Comparison of ENCODE assay signal across 26 cellular contexts in genomic region chr4:883377-884095, GRCh38. TPM values are rescaled to one million over a fixed set of nuclear protein-coding genes. Genes with fewer than 3 reads are reported as not detected.
"Had no signal": no experiment of that assay in that cellular context is flagged by ENCODE, and none has a peak within 500 bp of the region (broad histone marks: within the 10 kb centered on the region; RNA-seq: fewer than 3 reads in every experiment).

No MANE protein-coding gene starts in this region.

- H3K4me2 ChIP-seq: hepatocyte had no signal

- H3K27me3 ChIP-seq: hepatocyte, pancreas, thyroid gland, transverse colon, upper lobe of left lung, vagina had no signal

- H3K27ac ChIP-seq: hepatocyte, left ventricle myocardium inferior, pancreas, prostate gland, skin epidermis, thyroid gland, transverse colon, upper lobe of left lung, vagina had no signal

- DNase-seq: islet precursor cell; left ventricle myocardium inferior; midbrain; mucosa of descending colon; naive thymus-derived CD4-positive, alpha-beta T cell; nucleus accumbens; right cardiac atrium; stimulated activated CD4-positive, alpha-beta T cell treated with anti-CD3 and anti-CD28 coated beads, Interleukin-12 subunit alpha, Interleukin-12 subunit beta, amount 100 ng/mL, for 4 hours; stimulated activated CD4-positive, alpha-beta T cell treated with anti-CD3 and anti-CD28 coated beads, Interleukin-15, amount 100 ng/mL, for 24 hours; stimulated activated CD4-positive, alpha-beta T cell treated with anti-CD3 and anti-CD28 coated beads, Interleukin-2, amount 100 ng/mL, for 24 hours; stimulated activated CD4-positive, alpha-beta T cell treated with anti-CD3 and anti-CD28 coated beads, Interleukin-4, amount 100 ng/mL, for 1 hour; stimulated activated naive CD4-positive, alpha-beta T cell treated with Interleukin-2 at 50 U/mL for 16 hours; stimulated activated naive CD8-positive, alpha-beta T cell treated with anti-CD3 and anti-CD28 coated beads, Interleukin-15, amount 100 ng/mL, for 72 hours; substantia nigra; thyroid gland; transverse colon had no signal

- H2AFZ ChIP-seq: hepatocyte had no signal

- H3K27ac Mint-ChIP-seq: natural killer cell treated with Interleukin-12 subunit alpha and Interleukin-12 subunit beta and Interleukin-15 and Interleukin-18, amount 100 ng/mL, for 72 hours; stimulated activated naive CD8-positive, alpha-beta T cell treated with anti-CD3 and anti-CD28 coated beads, Interleukin-15, amount 100 ng/mL, for 72 hours had no signal

- ATAC-seq: mucosa of descending colon; naive thymus-derived CD4-positive, alpha-beta T cell; natural killer cell treated with Interleukin-12 subunit alpha and Interleukin-12 subunit beta and Interleukin-15 and Interleukin-18, amount 100 ng/mL, for 72 hours; pancreas; right cardiac atrium; sciatic nerve; stimulated activated naive CD8-positive, alpha-beta T cell treated with anti-CD3 and anti-CD28 coated beads, Interleukin-15, amount 100 ng/mL, for 72 hours had no signal

- H3K4me1 ChIP-seq: pancreas, prostate gland, thyroid gland, transverse colon, upper lobe of left lung, vagina had no signal

- H3K9me3 ChIP-seq: left ventricle myocardium inferior, mucosa of descending colon, pancreas, prostate gland, thyroid gland, transverse colon, upper lobe of left lung, vagina had no signal

- H3K4me3 ChIP-seq: hepatocyte, left ventricle myocardium inferior, lung, mucosa of descending colon, pancreas, prostate gland, skin epidermis, thyroid gland, transverse colon, upper lobe of left lung, vagina had no signal

- H3K4me3 Mint-ChIP-seq: naive thymus-derived CD4-positive, alpha-beta T cell; natural killer cell treated with Interleukin-12 subunit alpha and Interleukin-12 subunit beta and Interleukin-15 and Interleukin-18, amount 100 ng/mL, for 72 hours; stimulated activated naive CD8-positive, alpha-beta T cell treated with anti-CD3 and anti-CD28 coated beads, Interleukin-15, amount 100 ng/mL, for 72 hours had no signal

- H3K27me3 Mint-ChIP-seq: naive thymus-derived CD4-positive, alpha-beta T cell; natural killer cell treated with Interleukin-12 subunit alpha and Interleukin-12 subunit beta and Interleukin-15 and Interleukin-18, amount 100 ng/mL, for 72 hours; stimulated activated naive CD8-positive, alpha-beta T cell treated with anti-CD3 and anti-CD28 coated beads, Interleukin-15, amount 100 ng/mL, for 72 hours had no signal

RNA-seq across cellular contexts. Expression of gene CPLX1, which starts 57.6 kb away (rescaled TPM):
- total RNA-seq: natural killer cell treated with Interleukin-12 subunit alpha and Interleukin-12 subunit beta and Interleukin-15 and Interleukin-18, amount 100 ng/mL, for 72 hours; osteoblast had no signal
